ENCODE assay signal across 26 cellular contexts in the genomic region with DNA sequence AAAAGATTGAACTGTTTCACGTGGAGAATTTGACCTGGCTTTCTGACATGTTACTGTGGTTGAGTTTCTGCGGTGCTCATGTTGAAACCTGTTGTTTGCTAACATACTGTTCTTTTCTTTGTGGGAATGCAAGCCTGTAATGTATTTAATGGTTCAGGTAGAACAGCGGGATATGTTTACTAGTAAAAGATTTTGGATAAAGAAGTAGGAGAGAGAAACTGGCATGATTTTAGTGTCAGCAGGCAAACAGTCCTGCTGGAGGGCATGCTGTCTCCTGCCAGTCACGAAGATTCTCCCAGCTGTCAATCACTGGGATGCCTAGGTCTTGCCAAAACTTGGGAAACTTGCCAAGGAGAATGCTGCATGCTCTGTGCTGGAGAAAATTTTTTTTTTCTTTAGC.
DNase-seq lines count a peak whose midpoint lies in the region; ATAC-seq and TF ChIP-seq lines count a peak whose summit lies in the region.
"Had no signal": no experiment of that assay in that cellular context is flagged by ENCODE, and none has a peak within 500 bp of the region (broad histone marks: within the 10 kb centered on the region; RNA-seq: fewer than 3 reads in every experiment).

No MANE protein-coding gene starts in this region.

- in situ Hi-C loops in astrocyte of the cerebellum (cut with HindIII; ENCODE audit: low sequenced_read_pairs) = no loop called here

- ATAC-seq in left ventricle myocardium superior (no peak), GM21576 (IDR thresholded peaks at IDR 0.05; ENCODE audit: unreplicated experiment) (no peak)
- ATAC-seq: activated T-cell treated with anti-CD3 and anti-CD28 coated beads, Interleukin-2, amount 50 U/mL, for 4 hours; GM23338; lower lobe of right lung; stimulated activated naive CD8-positive, alpha-beta T cell treated with anti-CD3 and anti-CD28 coated beads, Interleukin-15, Interleukin-2, amounts not matched to agents 100 U/mL and 50 U/mL, for 24 hours; T-helper 17 cell had no signal

- intact Hi-C loops in left ventricle myocardium superior (cut with micrococcal nuclease) = no loop called here

- no peak overlapping the region for H3K4me3 ChIP-seq in astrocyte of the cerebellum (ENCODE audit: low read depth, low read length)
- H3K4me3 ChIP-seq: cardiac muscle cell, GM23338, lower lobe of right lung, sigmoid colon, SK-N-MC, thoracic aorta had no signal

- TF ChIP-seq CTCF in astrocyte of the cerebellum (IDR thresholded peaks at IDR 0.05; ENCODE audit: low read depth, low read length, missing control alignments) = no peak

- DNase-seq in NCI-H128 (lab: John Stamatoyannopoulos, UW; ENCODE audit: unreplicated experiment) (peak; percentile 85), NCI-H446 (lab: John Stamatoyannopoulos, UW) (peak; percentile 76 to 96), astrocyte of the cerebellum (ENCODE audit: low read depth) (peak; percentile 38), retina (peak; percentile 14), left ventricle myocardium superior (no peak)
- DNase-seq in activated naive CD4-positive, alpha-beta T cell (lab: John Stamatoyannopoulos, UW) = no peak
- DNase-seq: activated CD4-positive, alpha-beta T cell treated with anti-CD3 and anti-CD28 coated beads for 4 hours; activated CD8-positive, alpha-beta memory T cell treated with anti-CD3 and anti-CD28 coated beads for 24 hours; activated naive CD4-positive, alpha-beta T cell treated with Interleukin-2 at 50 U/mL for 16 hours; activated T-cell treated with anti-CD3 and anti-CD28 coated beads, Interleukin-2, amount 50 U/mL, for 4 hours; amygdala; CD4-positive, alpha-beta memory T cell; DMS53; GF-D8; kidney; lower lobe of right lung; NCI-H187; NCI-H510A; sigmoid colon; stimulated activated naive CD8-positive, alpha-beta T cell treated with anti-CD3 and anti-CD28 coated beads, Interleukin-15, Interleukin-2, amounts not matched to agents 100 U/mL and 50 U/mL, for 24 hours; T-helper 17 cell had no signal

Comparison
In these comparisons a context has a peak if more than half of its experiments do, and no peak if none do; other contexts are left out.
1. DNase-seq: peak in NCI-H128 (single experiment), NCI-H446 (2 of 2), astrocyte of the cerebellum (single experiment) and retina (single experiment); none in activated naive CD4-positive, alpha-beta T cell (0 of 4) and left ventricle myocardium superior (single experiment).